In genomic region chr15:33679065-33679464, GRCh38 we compare ENCODE assay signal across 15 cellular contexts.
A peak's percentile ranks its signal among the peaks of the same experiment; 100 is the strongest.
DNase-seq lines count a peak whose midpoint lies in the region; ATAC-seq, FAIRE-seq and TF ChIP-seq lines count a peak whose summit lies in the region.
"Had no signal": no experiment of that assay in that cellular context is flagged by ENCODE, and none has a peak within 500 bp of the region (broad histone marks: within the 10 kb centered on the region; RNA-seq: fewer than 3 reads in every experiment).

No MANE protein-coding gene starts in this region.

- H3K9me3 ChIP-seq in mesodermal cell (ENCODE audit: control insufficient read depth, low read length) (no peaks in the 10 kb centered on the region), breast epithelium (no peaks in the 10 kb centered on the region)

- no peak for ATAC-seq in HG03039 (IDR thresholded peaks at IDR 0.05; ENCODE audit: unreplicated experiment)

- TF ChIP-seq CTCF in epithelial cell of proximal tubule (conservative IDR thresholded peaks at IDR 0.05; ENCODE audit: low read depth, low read length), result no peak
- TF ChIP-seq CTCF in breast epithelium (IDR thresholded peaks at IDR 0.05), result no peak

- peak overlapping the region; percentile 69 for H3K27ac ChIP-seq in mesodermal cell (ENCODE audit: low read depth, low read length, severe bottlenecking)
- H3K27ac ChIP-seq in breast epithelium, result no peak overlapping the region

- no peaks in the 10 kb centered on the region for H3K27me3 ChIP-seq in breast epithelium

- FAIRE-seq in RCC 7860 (lab: Jason Lieb, UNC) (peak; percentile 96), urothelium cell line (lab: Jason Lieb, UNC) (no peak)
- FAIRE-seq: H1 had no signal

- H3K4me1 ChIP-seq in mesodermal cell (ENCODE audit: control insufficient read depth, insufficient read depth, low read length, poor library complexity, severe bottlenecking) (no peaks in the 10 kb centered on the region), breast epithelium (no peaks in the 10 kb centered on the region)

- TF ChIP-seq POLR2A in breast epithelium (IDR thresholded peaks at IDR 0.05), result no peak

- WGBS in mesodermal cell (ENCODE audit: insufficient coverage in 2 of 2), 2 experiments, result no CpG with 5 or more reads among the region's 2 CpGs

- DNase-seq in EL (peak; percentile 9), RCC 7860 (ENCODE audit: low spot score) (peak; percentile 91), epithelial cell of proximal tubule (ENCODE audit: low read depth) (peak; percentile 79), breast epithelium (ENCODE audit: low spot score in 2 of 2) (no peak), urothelium cell line (ENCODE audit: low spot score) (no peak)
- no peak for DNase-seq in effector CD8-positive, alpha-beta T cell (lab: John Stamatoyannopoulos, UW)
- DNase-seq: CD8-positive, alpha-beta memory T cell; NCI-H1930; NCI-H2171; NCI-H446 treated with DMSO at 0.1 percent for 48 hours; NCI-H82; SIG-M5 had no signal

- no peak overlapping the region for H3K4me3 ChIP-seq in epithelial cell of proximal tubule (ENCODE audit: low read depth, low read length)
- no peak overlapping the region for H3K4me3 ChIP-seq in mesodermal cell (ENCODE audit: extremely low read depth, insufficient read depth, low read length, poor library complexity, severe bottlenecking)
- H3K4me3 ChIP-seq in breast epithelium, result no peak overlapping the region

- H3K36me3 ChIP-seq in mesodermal cell (ENCODE audit: control insufficient read depth, insufficient read depth, low read length), result no peaks in the 10 kb centered on the region
- no peaks in the 10 kb centered on the region for H3K36me3 ChIP-seq in breast epithelium

- intact Hi-C loops in breast epithelium (cut with DNase I; ENCODE audit: low total_unique reads), result no loop called here

Comparison
In these comparisons a context has a peak if more than half of its experiments do, and no peak if none do; other contexts are left out.
1. DNase-seq: peak in EL (single experiment), RCC 7860 (single experiment) and epithelial cell of proximal tubule (single experiment); none in effector CD8-positive, alpha-beta T cell (single experiment), breast epithelium (0 of 2) and urothelium cell line (single experiment).